In genomic region chr9:37074790-37075189, GRCh38 we compare ENCODE assay signal across 12 cellular contexts. TPM values are rescaled to one million over a fixed set of nuclear protein-coding genes. Genes with fewer than 3 reads are reported as not detected.
DNase-seq lines count a peak whose midpoint lies in the region; ATAC-seq, FAIRE-seq and TF ChIP-seq lines count a peak whose summit lies in the region.
"Not testable (repeated sequence)": the region's sequence is repeated elsewhere in the genome, so short reads cannot be mapped to it uniquely, and the experiment has no call there.
"Had no signal": no experiment of that assay in that cellular context is flagged by ENCODE, and none has a peak within 500 bp of the region (broad histone marks: within the 10 kb centered on the region; RNA-seq: fewer than 3 reads in every experiment).

No MANE protein-coding gene starts in this region.

- 47% methylated on average over 4 of the region's 4 CpGs for WGBS in A549 (ENCODE audit: missing lambda C conversion rate)

- not testable (repeated sequence) for H3K27me3 Mint-ChIP-seq in activated B cell treated with CpG ODN at 0.5 μM for 24 hours, memory B cell

- H3K4me1 Mint-ChIP-seq in activated B cell treated with CpG ODN at 0.5 μM for 24 hours = peaks cover 50% of the 10 kb centered on the region
- peaks cover 24% of the 10 kb centered on the region for H3K4me1 Mint-ChIP-seq in memory B cell

- not testable (repeated sequence) for ATAC-seq in A549
- ATAC-seq in GM21576 (IDR thresholded peaks at IDR 0.05; ENCODE audit: unreplicated experiment) = peak; percentile 40
- ATAC-seq in HG03108 (IDR thresholded peaks at IDR 0.05; ENCODE audit: unreplicated experiment) = peak; percentile 41
- peak; percentile 22 for ATAC-seq in activated B cell treated with CpG ODN at 0.5 μM for 24 hours (ENCODE audit: low read depth)
- ATAC-seq in memory B cell (ENCODE audit: low read depth) = peak; percentile 44

- H3K9me2 ChIP-seq in Loucy (replicated peaks; ENCODE audit: low read depth, low read length) = not testable (repeated sequence)

- H3K27ac ChIP-seq in A549 = not testable (repeated sequence)

- not testable (repeated sequence) for H3K79me2 ChIP-seq in Loucy (ENCODE audit: insufficient read depth, low read length)

- peak overlapping the region; percentile 60 for H3K9ac ChIP-seq in Loucy (ENCODE audit: low read depth, low read length, poor library complexity, severe bottlenecking)

- intact Hi-C loops in activated B cell treated with CpG ODN at 0.5 μM for 24 hours (cut with micrococcal nuclease) = loop anchor here (5.0 kb wide), 1 partner anchor 228 kb away; no protein-coding TSS in a partner anchor

- H3K4me3 Mint-ChIP-seq in activated B cell treated with CpG ODN at 0.5 μM for 24 hours (peak overlapping the region; percentile 73), memory B cell (peak overlapping the region; percentile 70)

- not testable (repeated sequence) for H3F3A ChIP-seq in Loucy (ENCODE audit: low read depth)

- TF ChIP-seq CTCF in A549 (IDR thresholded peaks at IDR 0.05); Loucy (conservative IDR thresholded peaks at IDR 0.05; ENCODE audit: low read length); activated B cell treated with CpG ODN at 0.5 μM for 24 hours (IDR thresholded peaks at IDR 0.05): not testable (repeated sequence)

- not testable (repeated sequence) for H3K9me3 Mint-ChIP-seq in activated B cell treated with CpG ODN at 0.5 μM for 24 hours, memory B cell

- not testable (repeated sequence) for H3K27me3 ChIP-seq in Loucy (ENCODE audit: insufficient read depth, low read length, poor library complexity, severe bottlenecking)

- not testable (repeated sequence) for DNase-seq in A549 (ENCODE audit: low read depth in 1 of 2, low spot score in 1 of 2); GM12891 (ENCODE audit: insufficient read length, low spot score); GM19239 (ENCODE audit: insufficient read length, low spot score); activated B cell treated with CpG ODN at 0.5 μM for 24 hours; memory B cell (ENCODE audit: low spot score in 2 of 2)

- not testable (repeated sequence) for H4K20me1 ChIP-seq in Loucy (ENCODE audit: insufficient read depth, low read length, poor library complexity, severe bottlenecking)

- H3K27ac Mint-ChIP-seq in activated B cell treated with CpG ODN at 0.5 μM for 24 hours = peak overlapping the region; percentile 90
- peak overlapping the region; percentile 62 for H3K27ac Mint-ChIP-seq in memory B cell

- CTCF ChIA-PET in A549 (lab: Yijun Ruan, JAX); activated B cell treated with CpG ODN at 0.5 μM for 24 hours (lab: Charles Lee): not testable (repeated sequence)

- not testable (repeated sequence) for TF ChIP-seq POLR2A in A549 (IDR thresholded peaks at IDR 0.05; ENCODE audit: low read length); GM12891 (IDR thresholded peaks at IDR 0.05; ENCODE audit: low read depth, low read length)

- POLR2A ChIA-PET in A549 (lab: Yijun Ruan, JAX) = not testable (repeated sequence)
- POLR2A ChIA-PET in activated B cell treated with CpG ODN at 0.5 μM for 24 hours (lab: Charles Lee) = interaction anchor here (0.6 kb wide), 1 partner anchor 21 kb away, joined by 4 read pairs; no protein-coding TSS in a partner anchor

- not testable (repeated sequence) for H3K4me1 ChIP-seq in A549
- H3K4me1 ChIP-seq in Loucy (ENCODE audit: insufficient read depth, low read length, poor library complexity, severe bottlenecking) = peaks cover 49% of the 10 kb centered on the region

- not testable (repeated sequence) for H3K4me3 ChIP-seq in A549
- H3K4me3 ChIP-seq in Loucy (ENCODE audit: low read length, poor library complexity, severe bottlenecking) = peak overlapping the region; percentile 22

- FAIRE-seq in A549 (lab: Jason Lieb, UNC) (peak; percentile 61), GM12891 (lab: Jason Lieb, UNC) (peak; percentile 97), GM19239 (lab: Jason Lieb, UNC) (peak; percentile 98)

- peak overlapping the region; percentile 37 for H2AFZ ChIP-seq in Loucy (ENCODE audit: low read length)

- TF ChIP-seq EP300 in A549 (IDR thresholded peaks at IDR 0.05) = not testable (repeated sequence)

- not testable (repeated sequence) for H3K36me3 Mint-ChIP-seq in activated B cell treated with CpG ODN at 0.5 μM for 24 hours (ENCODE audit: low read depth); memory B cell

- not testable (repeated sequence) for H3K36me3 ChIP-seq in Loucy (ENCODE audit: insufficient read depth, low read length)

- not testable (repeated sequence) for H3K4me2 ChIP-seq in A549
- peak overlapping the region; percentile 55 for H3K4me2 ChIP-seq in Loucy (ENCODE audit: low read depth, low read length, poor library complexity, severe bottlenecking)

- H3K9me3 ChIP-seq in A549; Loucy (ENCODE audit: insufficient read depth, low read depth, low read length): not testable (repeated sequence)

- not testable (repeated sequence) for TF ChIP-seq RAD21 in A549 (conservative IDR thresholded peaks at IDR 0.05 in 1 of 2, IDR thresholded peaks at IDR 0.05 in 1 of 2)

RNA-seq across cellular contexts. Expression of gene PAX5, which starts 40.7 kb away (rescaled TPM):
- polyA plus RNA-seq in A549 (2011; rRNA removed) = not detected in 2 replicates
- polyA plus RNA-seq in A549 (2012; cell fraction: cytosol; rRNA removed) = 0.01 TPM in 1 of 2 replicates, not detected in the other
- 0.01 TPM in 1 of 2 replicates, not detected in the other for polyA plus RNA-seq in A549 (2012; cell fraction: nucleus; rRNA removed)
- not detected in 3 replicates for polyA plus RNA-seq in A549 (2017; fragmentation: RNase III; extraction: RNeasy Plus Mini Kit Qiagen cat#74134 plus additional on column Dnase treatment)
- polyA minus RNA-seq in A549 (2011; rRNA and poly(A)+ RNA removed) = not detected in 2 replicates
- 43.1 TPM for polyA plus RNA-seq in GM12891 (2012; ENCODE audit: low read depth, missing spikeins)
- total RNA-seq in activated B cell treated with CpG ODN at 0.5 μM for 24 hours = 580 and 619 TPM in 2 replicates
- total RNA-seq: Caco-2, H4, PC-3 had no signal
- polyA plus RNA-seq: AG04450 had no signal

RNA-seq across cellular contexts. Expression of gene ZCCHC7, which starts 45.6 kb away (rescaled TPM):
- polyA plus RNA-seq in A549 (2011; rRNA removed) = 30.0 and 34.6 TPM in 2 replicates
- 9.9 and 10.9 TPM in 2 replicates for polyA plus RNA-seq in A549 (2012; cell fraction: cytosol; rRNA removed)
- 6.8 and 7.9 TPM in 2 replicates for polyA plus RNA-seq in A549 (2012; cell fraction: nucleus; rRNA removed)
- polyA plus RNA-seq in A549 (2017; fragmentation: RNase III; extraction: RNeasy Plus Mini Kit Qiagen cat#74134 plus additional on column Dnase treatment) = 12.4 to 15.7 TPM (median 15.7 TPM) in 3 replicates
- polyA minus RNA-seq in A549 (2011; rRNA and poly(A)+ RNA removed) = 35.1 and 39.4 TPM in 2 replicates
- polyA plus RNA-seq in GM12891 (2012; ENCODE audit: low read depth, missing spikeins) = 43.5 TPM
- 70.3 and 70.8 TPM in 2 replicates for total RNA-seq in activated B cell treated with CpG ODN at 0.5 μM for 24 hours
